ENCODE assay signal across 1 cellular context in the genomic region with DNA sequence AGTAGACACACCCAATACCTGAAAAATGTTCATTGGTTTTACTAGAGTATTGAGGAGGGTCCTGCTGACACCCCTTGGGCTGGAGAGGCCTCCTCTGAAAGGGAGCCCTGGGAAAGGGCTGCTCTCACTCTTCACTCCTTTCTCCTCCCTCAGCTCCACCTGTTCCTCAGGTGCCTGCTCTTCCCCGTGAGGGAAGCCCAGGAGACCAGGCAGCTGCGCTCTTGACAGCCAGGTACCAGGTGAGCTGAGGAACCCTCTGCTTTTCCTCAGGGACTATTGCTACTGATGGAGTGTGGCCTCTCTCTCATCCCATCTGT.
TF ChIP-seq lines count a peak whose summit lies in the region.

No MANE protein-coding gene starts in this region.

TF ChIP-seq in GM12878, 131 proteins besides CTCF, POLR2A, EP300 and RAD21:
- TF ChIP-seq HDAC6 (IDR thresholded peaks at IDR 0.05; ENCODE audit: unreplicated experiment) (no peak), SP1 (IDR thresholded peaks at IDR 0.05; ENCODE audit: low read depth, low read length) (no peak)
TF ChIP-seq in GM12878: peak in this region for 0.
